ENCODE assay signal across 8 cellular contexts in the genomic region with DNA sequence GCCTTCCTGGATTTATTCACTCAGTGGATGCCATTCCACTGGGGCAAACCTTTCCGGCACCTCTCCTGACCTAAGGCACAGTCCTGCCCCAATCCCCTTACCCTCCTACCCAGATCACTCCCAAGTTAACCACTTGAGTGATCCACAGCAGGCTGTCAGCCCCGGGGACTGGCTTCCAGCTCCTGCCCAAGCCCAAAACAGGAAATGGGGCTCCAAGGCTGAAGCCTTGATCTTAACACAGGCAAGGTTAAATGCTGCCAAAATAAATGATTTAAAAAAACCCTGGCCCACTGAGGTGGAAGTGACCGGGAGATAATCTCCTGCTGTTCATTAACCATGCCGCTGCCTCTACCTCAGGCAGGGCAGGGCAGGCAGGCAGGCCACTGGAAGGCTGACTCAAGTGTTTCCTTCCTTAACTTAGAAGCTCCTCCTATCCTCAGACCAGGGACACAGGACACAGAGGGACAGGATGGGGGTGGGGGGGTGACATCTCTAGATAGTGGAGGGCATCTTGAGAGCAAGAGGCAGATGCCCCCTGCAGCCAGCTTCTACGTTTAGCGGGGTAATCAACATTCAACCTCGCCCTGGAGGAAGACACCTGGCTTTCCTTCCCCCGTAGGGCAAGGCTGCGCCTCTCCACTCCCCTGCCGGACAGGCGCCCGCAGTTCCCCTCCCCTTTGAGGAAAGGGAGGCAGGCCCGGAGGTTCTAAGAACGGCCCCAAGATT. TPM values are rescaled to one million over a fixed set of nuclear protein-coding genes. Genes with fewer than 3 reads are reported as not detected.
DNase-seq lines count a peak whose midpoint lies in the region; ATAC-seq, FAIRE-seq and TF ChIP-seq lines count a peak whose summit lies in the region.

No MANE protein-coding gene starts in this region.

- no peak for FAIRE-seq in H54 (lab: Jason Lieb, UNC)

- peak overlapping the region; percentile 83 for H3K4me3 ChIP-seq in epithelial cell of esophagus (ENCODE audit: low read length)
- H3K4me3 ChIP-seq in muscle layer of duodenum (ENCODE audit: low read depth in 1 of 2, low read length in 2 of 2): peak overlapping the region; percentile 78 to 82

- ATAC-seq in HG03378 (IDR thresholded peaks at IDR 0.05; ENCODE audit: unreplicated experiment) (no peak), GM18520 (IDR thresholded peaks at IDR 0.05; ENCODE audit: unreplicated experiment) (no peak), HG03139 (IDR thresholded peaks at IDR 0.05; ENCODE audit: unreplicated experiment) (no peak)

- no peaks in the 10 kb centered on the region for H3K9me3 ChIP-seq in muscle layer of duodenum (ENCODE audit: control insufficient read depth in 1 of 2, low read length in 2 of 2)

- H3K27me3 ChIP-seq in muscle layer of duodenum (ENCODE audit: low read depth, low read length): no peaks in the 10 kb centered on the region

- TF ChIP-seq CTCF in epithelial cell of esophagus (IDR thresholded peaks at IDR 0.05; ENCODE audit: insufficient read depth, low read depth, low read length, missing control alignments): peak; percentile 9

- 0 out of 2 replicates have a peak, but pooled peaks have one; percentile 23 for TF ChIP-seq POLR2A in H54 (IDR thresholded peaks at IDR 0.05; ENCODE audit: low read depth, low read length)

- DNase-seq in A172 (ENCODE audit: low spot score): peak; percentile 67
- peak; percentile 62 for DNase-seq in H54 (ENCODE audit: insufficient read length, low spot score)
- DNase-seq in UCSD-AML1 (lab: John Stamatoyannopoulos, UW; ENCODE audit: unreplicated experiment): peak; percentile 60
- DNase-seq in epithelial cell of esophagus (ENCODE audit: low read depth): peak; percentile 69

- peaks cover 0 to 3% of the 10 kb centered on the region in 2 donors for H3K36me3 ChIP-seq in muscle layer of duodenum (ENCODE audit: control insufficient read depth in 1 of 2, insufficient read depth in 2 of 2, low read length in 2 of 2)

- peaks cover 0 to 42% of the 10 kb centered on the region in 2 donors for H3K4me1 ChIP-seq in muscle layer of duodenum (ENCODE audit: control insufficient read depth in 1 of 2, insufficient read depth in 2 of 2, low read length in 2 of 2)

- H3K27ac ChIP-seq in muscle layer of duodenum (ENCODE audit: low read length): peak overlapping the region; percentile 72

RNA-seq across cellular contexts. Expression of a gene that starts 1.3 kb away (rescaled TPM):
- total RNA-seq in A172 (2014; rRNA removed; shearing (Covaris generic)): 52.2 and 58.8 TPM in 2 replicates

RNA-seq across cellular contexts. Expression of a gene that starts 40.0 kb away (rescaled TPM):
- 17.5 and 33.4 TPM in 2 replicates for total RNA-seq in A172 (2014; rRNA removed; shearing (Covaris generic))
